ENCODE assay signal across 23 cellular contexts in genomic region chr14:76651410-76652055, GRCh38.
"Had no signal": no experiment of that assay in that cellular context is flagged by ENCODE, and none has a peak within 500 bp of the region (broad histone marks: within the 10 kb centered on the region; RNA-seq: fewer than 3 reads in every experiment).

No MANE protein-coding gene starts in this region.

- H3K36me3 ChIP-seq: left lung, prostate gland, vagina had no signal

- H3K27me3 ChIP-seq: hepatocyte, left lung, testis, vagina had no signal

- H3K4me1 ChIP-seq: left lung, prostate gland, testis, vagina had no signal

- H3K4me3 ChIP-seq: hepatocyte, left lung, lung, prostate gland, testis, vagina had no signal

- DNase-seq: activated CD4-positive, alpha-beta T cell treated with anti-CD3 and anti-CD28 coated beads, Interleukin-2, amount 50 U/mL, for 4 hours; activated CD8-positive, alpha-beta memory T cell treated with anti-CD3 and anti-CD28 coated beads for 24 hours; activated CD8-positive, alpha-beta memory T cell treated with anti-CD3 and anti-CD28 coated beads, Interleukin-2, amount 50 U/mL, for 4 hours; activated naive CD8-positive, alpha-beta T cell treated with anti-CD3 and anti-CD28 coated beads for 36 hours; activated T-cell treated with anti-CD3 and anti-CD28 coated beads, Interleukin-2, amount 50 U/mL, for 24 hours; central memory CD4-positive, alpha-beta T cell; effector memory CD4-positive, alpha-beta T cell; glutamatergic neuron; immature natural killer cell; left lung; naive thymus-derived CD8-positive, alpha-beta T cell; stimulated activated CD4-positive, alpha-beta T cell treated with anti-CD3 and anti-CD28 coated beads, Interleukin-2, amount 100 ng/mL, for 48 hours; stimulated activated CD8-positive, alpha-beta memory T cell treated with anti-CD3 and anti-CD28 coated beads, Interleukin-4, amount 100 ng/mL, for 48 hours; stimulated activated naive CD4-positive, alpha-beta T cell; testis; trophoblast cell had no signal

- H3K27ac ChIP-seq: hepatocyte, left lung, prostate gland, testis, vagina had no signal

- ATAC-seq: activated T-helper 17 cell treated with anti-CD3 and anti-CD28 coated beads, Interleukin-2, amount 50 U/mL, for 72 hours; esophagus mucosa; left lung; naive thymus-derived CD8-positive, alpha-beta T cell; WTC11 had no signal

- H3K9me3 ChIP-seq: left lung, prostate gland, testis, vagina had no signal
